Comparison of ENCODE assay signal across 1 cellular context in the genomic region with DNA sequence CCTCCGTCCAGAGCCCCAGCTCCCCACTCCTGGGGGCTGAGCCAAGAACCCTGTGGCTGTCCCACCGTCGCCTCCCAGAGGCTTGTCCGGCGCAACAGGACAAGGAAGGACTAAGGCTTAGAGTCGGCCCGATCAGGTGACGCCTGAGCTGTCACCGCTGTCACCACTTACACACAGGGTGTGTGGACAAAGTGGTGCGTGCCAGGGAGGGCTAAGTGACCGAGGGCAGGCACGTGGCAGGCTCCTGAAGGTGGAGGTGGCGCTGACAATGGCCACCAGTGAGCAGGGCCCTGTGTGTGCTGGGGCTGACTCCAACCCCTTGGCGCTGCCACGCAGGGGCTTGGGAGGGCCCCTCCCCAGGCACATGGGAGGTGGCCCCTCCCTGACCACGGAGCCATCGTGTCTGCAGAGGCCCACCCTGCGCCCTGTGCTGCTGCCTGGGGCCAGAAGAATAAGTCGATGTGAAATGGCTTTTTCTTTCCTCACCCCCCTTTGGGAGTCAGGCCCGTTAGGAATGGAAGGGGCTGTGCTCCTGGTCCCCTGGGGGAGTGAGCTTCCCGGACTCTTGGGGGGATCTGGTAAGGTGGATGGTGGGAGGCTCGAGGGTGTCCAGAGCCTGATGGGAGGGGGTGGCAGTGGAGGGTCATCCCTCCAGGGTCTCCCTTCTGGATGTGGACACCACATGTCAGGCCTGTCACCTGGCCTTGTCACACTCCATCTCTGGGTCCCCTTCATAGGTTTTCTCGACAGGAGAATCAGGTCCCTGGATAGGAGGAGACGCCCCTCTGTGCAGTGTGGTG.
TF ChIP-seq lines count a peak whose summit lies in the region.

No MANE protein-coding gene starts in this region.

TF ChIP-seq in SK-N-SH, 30 proteins besides CTCF, POLR2A, EP300 and RAD21 (continued from another document):
- TF ChIP-seq, protein P1, sequence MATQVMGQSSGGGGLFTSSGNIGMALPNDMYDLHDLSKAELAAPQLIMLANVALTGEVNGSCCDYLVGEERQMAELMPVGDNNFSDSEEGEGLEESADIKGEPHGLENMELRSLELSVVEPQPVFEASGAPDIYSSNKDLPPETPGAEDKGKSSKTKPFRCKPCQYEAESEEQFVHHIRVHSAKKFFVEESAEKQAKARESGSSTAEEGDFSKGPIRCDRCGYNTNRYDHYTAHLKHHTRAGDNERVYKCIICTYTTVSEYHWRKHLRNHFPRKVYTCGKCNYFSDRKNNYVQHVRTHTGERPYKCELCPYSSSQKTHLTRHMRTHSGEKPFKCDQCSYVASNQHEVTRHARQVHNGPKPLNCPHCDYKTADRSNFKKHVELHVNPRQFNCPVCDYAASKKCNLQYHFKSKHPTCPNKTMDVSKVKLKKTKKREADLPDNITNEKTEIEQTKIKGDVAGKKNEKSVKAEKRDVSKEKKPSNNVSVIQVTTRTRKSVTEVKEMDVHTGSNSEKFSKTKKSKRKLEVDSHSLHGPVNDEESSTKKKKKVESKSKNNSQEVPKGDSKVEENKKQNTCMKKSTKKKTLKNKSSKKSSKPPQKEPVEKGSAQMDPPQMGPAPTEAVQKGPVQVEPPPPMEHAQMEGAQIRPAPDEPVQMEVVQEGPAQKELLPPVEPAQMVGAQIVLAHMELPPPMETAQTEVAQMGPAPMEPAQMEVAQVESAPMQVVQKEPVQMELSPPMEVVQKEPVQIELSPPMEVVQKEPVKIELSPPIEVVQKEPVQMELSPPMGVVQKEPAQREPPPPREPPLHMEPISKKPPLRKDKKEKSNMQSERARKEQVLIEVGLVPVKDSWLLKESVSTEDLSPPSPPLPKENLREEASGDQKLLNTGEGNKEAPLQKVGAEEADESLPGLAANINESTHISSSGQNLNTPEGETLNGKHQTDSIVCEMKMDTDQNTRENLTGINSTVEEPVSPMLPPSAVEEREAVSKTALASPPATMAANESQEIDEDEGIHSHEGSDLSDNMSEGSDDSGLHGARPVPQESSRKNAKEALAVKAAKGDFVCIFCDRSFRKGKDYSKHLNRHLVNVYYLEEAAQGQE (IDR thresholded peaks at IDR 0.05; ENCODE audit: low read depth, low read length), result no peak
TF ChIP-seq in SK-N-SH: peak in this region for 0.
